ENCODE assay signal across 12 cellular contexts in genomic region chr10:77041636-77042258, GRCh38.
DNase-seq lines count a peak whose midpoint lies in the region; ATAC-seq, FAIRE-seq and TF ChIP-seq lines count a peak whose summit lies in the region.
"Had no signal": no experiment of that assay in that cellular context is flagged by ENCODE, and none has a peak within 500 bp of the region (broad histone marks: within the 10 kb centered on the region; RNA-seq: fewer than 3 reads in every experiment).

No MANE protein-coding gene starts in this region.

- no peak overlapping the region for H2BK120ac ChIP-seq in mesendoderm (ENCODE audit: low read depth, low read length)

- H2AK5ac ChIP-seq in mesendoderm (ENCODE audit: low read length), result no peak overlapping the region

- no peak overlapping the region for H3K27ac ChIP-seq in WERI-Rb-1
- H3K27ac ChIP-seq in mesendoderm (ENCODE audit: low read depth, low read length), result no peak overlapping the region
- H3K27ac ChIP-seq: cardiac muscle cell, testis had no signal

- H3K9ac ChIP-seq in mesendoderm (ENCODE audit: low read length), result no peak overlapping the region

- no peak overlapping the region for H3K18ac ChIP-seq in mesendoderm (ENCODE audit: low read length)

- H3K9me3 ChIP-seq in MG63, result no peaks in the 10 kb centered on the region
- no peaks in the 10 kb centered on the region for H3K9me3 ChIP-seq in WERI-Rb-1 (ENCODE audit: severe bottlenecking)
- H3K9me3 ChIP-seq: testis had no signal

- no peaks in the 10 kb centered on the region for H3K79me1 ChIP-seq in mesendoderm (ENCODE audit: low read length)

- no peak overlapping the region for H3K4me2 ChIP-seq in mesendoderm (ENCODE audit: low read length)

- no peak overlapping the region for H3K56ac ChIP-seq in mesendoderm (ENCODE audit: low read length)

- H2BK5ac ChIP-seq in mesendoderm (ENCODE audit: low read length), result no peak overlapping the region

- H3K36me3 ChIP-seq in MG63 (no peaks in the 10 kb centered on the region), WERI-Rb-1 (no peaks in the 10 kb centered on the region), mesendoderm (ENCODE audit: control insufficient read depth, insufficient read depth, low read length) (no peaks in the 10 kb centered on the region)
- H3K36me3 ChIP-seq: cardiac muscle cell had no signal

- no peak overlapping the region for H3K23ac ChIP-seq in mesendoderm (ENCODE audit: low read length)

- no peaks in the 10 kb centered on the region for H3K79me2 ChIP-seq in mesendoderm (ENCODE audit: control insufficient read depth, insufficient read depth, low read length)

- no peak overlapping the region for H4K5ac ChIP-seq in mesendoderm (ENCODE audit: low read length)

- DNase-seq in activated CD4-positive, alpha-beta T cell treated with anti-CD3 and anti-CD28 coated beads for 48 hours, result peak; percentile 4
- no peak for DNase-seq in activated CD4-positive, alpha-beta T cell treated with anti-CD3 and anti-CD28 coated beads, Interleukin-2, amount 50 U/mL, for 4 hours
- DNase-seq in MG63, result peak; percentile 4
- peak; percentile 16 for DNase-seq in WERI-Rb-1
- peak; percentile 40 for DNase-seq in mesendoderm
- DNase-seq in GM12892 (ENCODE audit: insufficient read length), result no peak
- no peak for DNase-seq in DMS53 treated with DMSO at 0.1 percent for 48 hours (lab: John Stamatoyannopoulos, UW; ENCODE audit: unreplicated experiment)
- DNase-seq: activated CD4-positive, CD25-positive, alpha-beta regulatory T cell; NCI-H345; testis had no signal

- TF ChIP-seq CTCF in WERI-Rb-1 (IDR thresholded peaks at IDR 0.05; ENCODE audit: low read depth, low read length), result no peak

- no peak for ATAC-seq in GM18870 (IDR thresholded peaks at IDR 0.05; ENCODE audit: unreplicated experiment)

- no CpG with 5 or more reads among the region's 4 CpGs for WGBS in mesendoderm (ENCODE audit: extremely low coverage, insufficient coverage, low lambda C conversion rate)

- no peak overlapping the region for H2BK15ac ChIP-seq in mesendoderm (replicated peaks; ENCODE audit: low read depth)

- H3K4me1 ChIP-seq in mesendoderm (ENCODE audit: control insufficient read depth, low read depth, low read length), result peaks cover 4% of the 10 kb centered on the region
- H3K4me1 ChIP-seq: testis had no signal

- H4K8ac ChIP-seq in mesendoderm (ENCODE audit: low read depth, low read length), result no peak overlapping the region

- no peak overlapping the region for H3K4ac ChIP-seq in mesendoderm (ENCODE audit: low read depth, low read length)

- no peak for FAIRE-seq in GM12892 (lab: Jason Lieb, UNC)

- H3K4me3 ChIP-seq in MG63 (no peak overlapping the region), WERI-Rb-1 (ENCODE audit: low read depth, low read length) (no peak overlapping the region), mesendoderm (ENCODE audit: low read length) (no peak overlapping the region)
- H3K4me3 ChIP-seq: cardiac muscle cell, testis had no signal

- no peaks in the 10 kb centered on the region for H3K27me3 ChIP-seq in MG63
- no peaks in the 10 kb centered on the region for H3K27me3 ChIP-seq in WERI-Rb-1 (ENCODE audit: insufficient read depth, low read depth, severe bottlenecking)
- no peaks in the 10 kb centered on the region for H3K27me3 ChIP-seq in mesendoderm (ENCODE audit: insufficient read depth, low read length, poor library complexity)
- H3K27me3 ChIP-seq: cardiac muscle cell, testis had no signal

- no peak for TF ChIP-seq POLR2A in GM12892 (IDR thresholded peaks at IDR 0.05; ENCODE audit: low read depth, low read length)

Comparison
In these comparisons a context has a peak if more than half of its experiments do, and no peak if none do; other contexts are left out.
1. DNase-seq: peak in activated CD4-positive, alpha-beta T cell treated with anti-CD3 and anti-CD28 coated beads for 48 hours (single experiment), MG63 (single experiment), WERI-Rb-1 (single experiment) and mesendoderm (single experiment); none in activated CD4-positive, alpha-beta T cell treated with anti-CD3 and anti-CD28 coated beads, Interleukin-2, amount 50 U/mL, for 4 hours (0 of 2), GM12892 (single experiment) and DMS53 treated with DMSO at 0.1 percent for 48 hours (single experiment).